In genomic region chr14:48814562-48814961, GRCh38 we compare ENCODE assay signal across 1 cellular context.
A peak's percentile ranks its signal among the peaks of the same experiment; 100 is the strongest.
TF ChIP-seq lines count a peak whose summit lies in the region.

No MANE protein-coding gene starts in this region.

TF ChIP-seq in HepG2, 621 proteins besides CTCF, POLR2A, EP300 and RAD21 (continued from another document):
- no peak for TF ChIP-seq ZBTB40 (IDR thresholded peaks at IDR 0.05)
- no peak for TF ChIP-seq ZBTB40 (CRISPR knock-in tag; IDR thresholded peaks at IDR 0.05)
- peak; percentile 38; the same call in 1 of the 2 replicates for TF ChIP-seq ATF7 (IDR thresholded peaks at IDR 0.05)
- TF ChIP-seq ATF7 (CRISPR knock-in tag; IDR thresholded peaks at IDR 0.05), result no peak
